In the genomic region with DNA sequence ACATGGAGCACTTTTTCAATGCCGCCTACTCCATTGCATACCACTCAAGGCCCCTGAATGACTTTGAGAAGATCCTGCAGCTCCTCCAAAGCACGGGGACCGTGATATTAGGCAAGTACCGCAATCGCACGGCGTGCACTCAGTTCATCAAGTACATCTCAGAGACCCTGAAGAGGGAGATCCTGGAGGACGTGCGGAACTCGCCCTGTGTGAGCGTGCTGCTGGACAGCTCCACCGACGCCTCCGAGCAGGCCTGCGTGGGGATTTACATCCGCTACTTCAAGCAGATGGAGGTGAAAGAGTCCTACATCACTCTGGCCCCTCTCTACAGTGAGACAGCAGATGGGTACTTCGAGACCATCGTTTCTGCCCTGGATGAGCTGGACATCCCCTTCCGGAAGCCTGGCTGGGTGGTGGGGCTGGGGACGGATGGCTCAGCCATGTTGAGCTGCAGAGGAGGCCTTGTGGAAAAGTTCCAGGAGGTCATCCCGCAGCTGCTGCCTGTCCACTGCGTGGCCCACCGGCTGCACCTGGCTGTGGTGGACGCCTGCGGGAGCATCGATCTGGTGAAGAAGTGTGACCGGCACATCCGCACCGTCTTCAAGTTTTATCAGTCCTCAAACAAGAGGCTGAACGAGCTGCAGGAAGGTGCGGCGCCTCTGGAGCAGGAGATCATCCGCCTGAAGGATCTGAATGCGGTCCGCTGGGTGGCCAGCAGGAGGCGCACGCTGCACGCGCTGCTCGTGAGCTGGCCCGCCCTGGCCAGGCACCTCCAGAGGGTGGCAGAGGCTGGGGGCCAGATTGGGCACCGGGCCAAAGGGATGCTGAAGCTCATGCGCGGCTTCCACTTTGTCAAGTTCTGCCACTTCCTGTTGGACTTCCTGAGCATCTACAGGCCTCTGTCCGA, we compare ENCODE assay signal across 11 cellular contexts. TPM values are rescaled to one million over a fixed set of nuclear protein-coding genes. Genes with fewer than 3 reads are reported as not detected.
A peak's percentile ranks its signal among the peaks of the same experiment; 100 is the strongest.
DNase-seq lines count a peak whose midpoint lies in the region; ATAC-seq and TF ChIP-seq lines count a peak whose summit lies in the region.
"Had no signal": no experiment of that assay in that cellular context is flagged by ENCODE, and none has a peak within 500 bp of the region (broad histone marks: within the 10 kb centered on the region; RNA-seq: fewer than 3 reads in every experiment).

No MANE protein-coding gene starts in this region.

- TF ChIP-seq CTCF in KMS-11 (conservative IDR thresholded peaks at IDR 0.05; ENCODE audit: low read depth, low read length) (peak; percentile 22; the same call in 1 of the 2 replicates), epithelial cell of esophagus (IDR thresholded peaks at IDR 0.05; ENCODE audit: insufficient read depth, low read depth, low read length, missing control alignments) (peak; percentile 1), osteoblast (IDR thresholded peaks at IDR 0.05; ENCODE audit: extremely low read depth, low read depth, low read length) (peak; percentile 14)

- H4K20me1 ChIP-seq in KMS-11 (ENCODE audit: insufficient read depth) (no peaks in the 10 kb centered on the region), osteoblast (ENCODE audit: insufficient read depth, low read length) (no peaks in the 10 kb centered on the region)

- no peaks in the 10 kb centered on the region for H3K9me3 ChIP-seq in osteoblast (ENCODE audit: low read depth, low read length)
- H3K9me3 ChIP-seq: neutrophil, vagina had no signal

- H3K4me1 ChIP-seq in KMS-11 (ENCODE audit: low read depth, poor library complexity, severe bottlenecking) (no peaks in the 10 kb centered on the region), osteoblast (ENCODE audit: insufficient read depth, low read length) (no peaks in the 10 kb centered on the region)
- H3K4me1 ChIP-seq: vagina had no signal

- peak; percentile 54 for DNase-seq in activated CD4-positive, alpha-beta T cell treated with anti-CD3 and anti-CD28 coated beads for 48 hours
- no peak for DNase-seq in activated CD4-positive, alpha-beta T cell treated with anti-CD3 and anti-CD28 coated beads for 1 hour
- no peak for DNase-seq in epithelial cell of esophagus (ENCODE audit: low read depth)
- no peak for DNase-seq in osteoblast (ENCODE audit: insufficient read length, low spot score, missing footprints)
- DNase-seq in medulla oblongata (ENCODE audit: extremely low spot score), result no peak
- no peak for DNase-seq in NAMALWA (ENCODE audit: low spot score)
- DNase-seq: PC-9 had no signal

- H3K4me2 ChIP-seq in KMS-11 (no peak overlapping the region), osteoblast (ENCODE audit: insufficient read depth, low read length) (no peak overlapping the region)
- H3K4me2 ChIP-seq: PC-9 had no signal

- H3K4me3 ChIP-seq in KMS-11 (IDR thresholded peaks at IDR 0.05; ENCODE audit: insufficient read depth, low read depth, low read length) (no peak overlapping the region), epithelial cell of esophagus (ENCODE audit: low read length) (no peak overlapping the region), osteoblast (ENCODE audit: insufficient read depth, low read length) (no peak overlapping the region)
- H3K4me3 ChIP-seq: PC-9, vagina had no signal

- no peak overlapping the region for H3K27ac ChIP-seq in KMS-11
- no peak overlapping the region for H3K27ac ChIP-seq in osteoblast (ENCODE audit: low read depth, low read length)
- H3K27ac ChIP-seq: neutrophil, PC-9, vagina had no signal

- no peak overlapping the region for H3K9ac ChIP-seq in KMS-11

- H3K36me3 ChIP-seq in KMS-11 (ENCODE audit: insufficient read depth) (no peaks in the 10 kb centered on the region), osteoblast (ENCODE audit: insufficient read depth, low read length) (peaks cover 6% of the 10 kb centered on the region)

- no peaks in the 10 kb centered on the region for H3K79me2 ChIP-seq in KMS-11 (ENCODE audit: insufficient read depth, low read depth)
- no peaks in the 10 kb centered on the region for H3K79me2 ChIP-seq in osteoblast (ENCODE audit: insufficient read depth, low read length)

- no peak for ATAC-seq in HG02798 (IDR thresholded peaks at IDR 0.05; ENCODE audit: poor library complexity, unreplicated experiment)

- no peak overlapping the region for H2AFZ ChIP-seq in KMS-11 (ENCODE audit: low read depth)
- H2AFZ ChIP-seq in osteoblast (ENCODE audit: low read length), result no peak overlapping the region
- H2AFZ ChIP-seq: PC-9 had no signal

- H3K27me3 ChIP-seq in KMS-11 (ENCODE audit: insufficient read depth, low read depth), result no peaks in the 10 kb centered on the region
- H3K27me3 ChIP-seq in osteoblast (ENCODE audit: insufficient read depth, low read length), result no peaks in the 10 kb centered on the region
- H3K27me3 ChIP-seq: neutrophil, vagina had no signal

RNA-seq across cellular contexts. Expression of a gene that starts 12.7 kb away (rescaled TPM):
- total RNA-seq in osteoblast, result 27.9 and 28.3 TPM in 2 replicates

RNA-seq across cellular contexts. Expression of a gene that starts 22.9 kb away (rescaled TPM):
- 8.7 and 12.7 TPM in 2 replicates for total RNA-seq in osteoblast
